In the genomic region with DNA sequence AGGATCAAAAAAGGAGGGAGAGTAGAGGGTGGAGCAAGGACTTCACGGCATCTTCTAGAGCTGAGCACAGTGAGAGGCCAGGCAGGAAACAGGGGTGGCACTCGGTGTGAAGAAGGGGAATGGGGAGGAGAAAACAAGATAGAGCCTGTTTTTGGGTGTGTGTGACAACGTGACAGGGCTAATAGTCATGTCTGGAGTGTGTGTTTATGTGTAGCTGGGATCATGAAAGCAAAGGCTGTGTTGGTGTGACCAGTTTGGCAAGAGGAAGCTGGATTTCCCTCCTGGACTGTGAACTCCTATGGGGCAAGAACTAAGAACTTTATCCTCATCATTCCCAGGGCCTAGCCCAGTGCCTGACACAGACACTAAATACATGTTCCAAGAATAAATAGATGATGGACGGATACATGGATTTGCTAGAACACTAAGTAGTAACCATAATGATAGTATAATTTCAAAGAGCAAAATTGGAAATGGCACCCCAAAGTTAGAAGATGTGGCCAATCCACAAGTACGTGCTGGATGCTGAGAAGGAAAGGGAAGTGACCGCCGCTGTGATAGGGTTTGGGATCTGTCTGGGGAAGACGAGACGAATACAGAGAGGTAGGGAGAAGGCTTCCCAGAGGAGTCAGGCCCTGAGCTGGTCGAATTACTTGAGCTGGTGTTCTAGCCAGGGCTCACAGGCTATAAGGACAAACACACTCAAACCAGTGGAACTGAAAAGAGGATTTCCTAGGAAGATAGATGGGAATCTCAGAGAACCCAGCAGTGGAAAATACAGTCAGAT, we compare ENCODE assay signal across 21 cellular contexts. TPM values are rescaled to one million over a fixed set of nuclear protein-coding genes. Genes with fewer than 3 reads are reported as not detected.
DNase-seq lines count a peak whose midpoint lies in the region; ATAC-seq and TF ChIP-seq lines count a peak whose summit lies in the region.
"Had no signal": no experiment of that assay in that cellular context is flagged by ENCODE, and none has a peak within 500 bp of the region (broad histone marks: within the 10 kb centered on the region; RNA-seq: fewer than 3 reads in every experiment).

No MANE protein-coding gene starts in this region.

- H3K27ac ChIP-seq in RWPE1 (no peak overlapping the region), right cardiac atrium (ENCODE audit: low read length) (no peak overlapping the region), parathyroid adenoma (no peak overlapping the region)
- H3K27ac ChIP-seq: 22Rv1, PC-9 had no signal

- no peaks in the 10 kb centered on the region for H3K36me3 ChIP-seq in parathyroid adenoma (ENCODE audit: control insufficient read depth, insufficient read depth, low read length)
- H3K36me3 ChIP-seq: MG63 had no signal

- peaks cover 5% of the 10 kb centered on the region for H3K4me1 ChIP-seq in right cardiac atrium (ENCODE audit: control insufficient read depth, insufficient read depth, low read length)
- peaks cover 19% of the 10 kb centered on the region for H3K4me1 ChIP-seq in parathyroid adenoma

- CTCF ChIA-PET in RWPE1 (lab: Yijun Ruan, JAX): interaction anchor here (0.6 kb wide), 1 partner anchor 29 kb away, joined by 3 read pairs; no protein-coding TSS in a partner anchor

- peak; percentile 22 to 25 for ATAC-seq in right cardiac atrium
- ATAC-seq in HG02588 (IDR thresholded peaks at IDR 0.05; ENCODE audit: unreplicated experiment): no peak
- no peak for ATAC-seq in GM21529 (IDR thresholded peaks at IDR 0.05; ENCODE audit: unreplicated experiment)
- ATAC-seq: activated naive CD4-positive, alpha-beta T cell treated with anti-CD3 and anti-CD28 coated beads, Interleukin-2, amount 50 U/mL, for 72 hours had no signal

- H3K4me2 ChIP-seq in parathyroid adenoma (ENCODE audit: low read length): no peak overlapping the region
- H3K4me2 ChIP-seq: PC-9 had no signal

- 70% methylated on average over 10 of the region's 10 CpGs for WGBS in right cardiac atrium

- DNase-seq in DMS153 (lab: John Stamatoyannopoulos, UW): peak; percentile 20
- DNase-seq in DMS153 treated with DMSO at 0.1 percent for 48 hours (lab: John Stamatoyannopoulos, UW; ENCODE audit: unreplicated experiment): no peak
- DNase-seq in RWPE1 (ENCODE audit: low spot score): peak; percentile 31
- DNase-seq in right cardiac atrium: no peak
- no peak for DNase-seq in cerebellar cortex (ENCODE audit: low spot score)
- DNase-seq: activated CD4-positive, alpha-beta T cell treated with anti-CD3 and anti-CD28 coated beads, Interleukin-2, amount 50 U/mL, for 4 hours; activated T-cell treated with anti-CD3 and anti-CD28 coated beads, Interleukin-2, amount 50 U/mL, for 1 hour; erythroblast; immature natural killer cell; MG63; midbrain; NCI-H187 treated with DMSO at 0.1 percent for 48 hours; nucleus accumbens; PC-9 had no signal

- POLR2A ChIA-PET in RWPE1 (lab: Yijun Ruan, JAX; ENCODE audit: low non-redundant PET): no interaction called here

- no peak overlapping the region for H3K9ac ChIP-seq in parathyroid adenoma

- intact Hi-C loops in right cardiac atrium (cut with DNase I): no loop called here

- H3K4me3 ChIP-seq in right cardiac atrium (ENCODE audit: low read length) (no peak overlapping the region), parathyroid adenoma (ENCODE audit: low read depth, low read length) (no peak overlapping the region)
- H3K4me3 ChIP-seq: MG63, PC-9 had no signal

- TF ChIP-seq CTCF in RWPE1 (conservative IDR thresholded peaks at IDR 0.05; ENCODE audit: low read depth) (no peak), parathyroid adenoma (IDR thresholded peaks at IDR 0.05) (no peak)

- no peaks in the 10 kb centered on the region for H3K79me2 ChIP-seq in parathyroid adenoma

- peak overlapping the region; percentile 21 for H2AFZ ChIP-seq in parathyroid adenoma
- H2AFZ ChIP-seq: PC-9 had no signal

- H3K27me3 ChIP-seq in right cardiac atrium (ENCODE audit: control insufficient read depth, insufficient read depth): no peaks in the 10 kb centered on the region
- no peaks in the 10 kb centered on the region for H3K27me3 ChIP-seq in parathyroid adenoma (ENCODE audit: control insufficient read depth, insufficient read depth, low read length)
- H3K27me3 ChIP-seq: MG63 had no signal

- H3K9me3 ChIP-seq in right cardiac atrium (ENCODE audit: control insufficient read depth, low read length): no peaks in the 10 kb centered on the region
- no peaks in the 10 kb centered on the region for H3K9me3 ChIP-seq in parathyroid adenoma (ENCODE audit: control insufficient read depth, low read length)

RNA-seq across cellular contexts. Expression of gene ACVR1B, which starts 9.6 kb away (rescaled TPM):
- 10 to 100 TPM; 14.6 to 19.4 (median 16.3) TPM for total RNA-seq in right cardiac atrium
- polyA plus RNA-seq in right cardiac atrium: 15.2 TPM

RNA-seq across cellular contexts. Expression of gene ACVRL1, which starts 34.6 kb away (rescaled TPM):
- total RNA-seq in right cardiac atrium: 10 to 100 TPM; 19.8 to 38.8 (median 28.7) TPM
- polyA plus RNA-seq in right cardiac atrium: 18.7 TPM
- total RNA-seq: activated naive CD4-positive, alpha-beta T cell treated with anti-CD3 and anti-CD28 coated beads, Interleukin-2, amount 50 U/mL, for 72 hours; PC-9 had no signal

RNA-seq across cellular contexts. Expression of gene ANKRD33, which starts 54.0 kb away (rescaled TPM):
- total RNA-seq in right cardiac atrium: not detected
- not detected for polyA plus RNA-seq in right cardiac atrium
- total RNA-seq: activated naive CD4-positive, alpha-beta T cell treated with anti-CD3 and anti-CD28 coated beads, Interleukin-2, amount 50 U/mL, for 72 hours; PC-9; skeletal muscle tissue had no signal
- polyA plus RNA-seq: BJ, immature natural killer cell had no signal

Comparison
In these comparisons a context has a peak if more than half of its experiments do, and no peak if none do; other contexts are left out.
1. DNase-seq: peak in DMS153 (single experiment) and RWPE1 (single experiment); none in DMS153 treated with DMSO at 0.1 percent for 48 hours (single experiment), right cardiac atrium (0 of 3) and cerebellar cortex (single experiment).
2. ATAC-seq: peak in right cardiac atrium (2 of 2); none in HG02588 (single experiment) and GM21529 (single experiment).